ENCODE assay signal across 8 cellular contexts in the genomic region with DNA sequence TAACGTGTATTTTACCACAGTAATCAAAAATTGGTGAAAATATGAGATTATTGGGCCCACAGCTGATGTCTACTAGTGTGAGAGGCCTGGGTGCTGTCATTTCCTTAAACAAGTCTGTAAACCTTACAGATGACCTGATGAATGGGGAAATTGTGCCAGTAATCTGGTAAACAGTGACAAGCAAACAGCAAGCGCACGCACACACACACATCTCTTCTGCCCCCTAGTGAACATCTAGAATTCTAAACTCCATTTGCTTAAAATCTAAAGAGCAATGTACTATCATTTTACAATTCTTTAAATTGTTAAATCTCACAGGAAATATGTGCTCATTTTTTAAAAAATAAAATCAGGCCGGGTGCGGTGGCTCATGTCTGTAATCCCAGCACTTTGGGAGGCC. TPM values are rescaled to one million over a fixed set of nuclear protein-coding genes. Genes with fewer than 3 reads are reported as not detected.
DNase-seq lines count a peak whose midpoint lies in the region; ATAC-seq and TF ChIP-seq lines count a peak whose summit lies in the region.

No MANE protein-coding gene starts in this region.

- TF ChIP-seq CTCF in AG09309 (IDR thresholded peaks at IDR 0.05; ENCODE audit: control insufficient read depth, insufficient read depth, low read depth, low read length, missing control alignments) = peak; percentile 64
- peak; percentile 66 for TF ChIP-seq CTCF in GM12865 (IDR thresholded peaks at IDR 0.05; ENCODE audit: insufficient read depth, low read depth, low read length, missing control alignments)
- TF ChIP-seq CTCF in brain (conservative IDR thresholded peaks at IDR 0.05) = peak; percentile 47 to 67
- peak; percentile 29 to 44 (median 30) for TF ChIP-seq CTCF in uterus (IDR thresholded peaks at IDR 0.05)

- DNase-seq in AG09309 (ENCODE audit: low read depth) (peak; percentile 47), GM12865 (ENCODE audit: low read depth) (peak; percentile 77), NCI-H82 (lab: John Stamatoyannopoulos, UW) (peak; percentile 74), kidney tubule cell (ENCODE audit: low spot score) (peak; percentile 63), uterus (no peak)
- no peak for DNase-seq in stimulated activated CD4-positive, alpha-beta T cell treated with anti-CD3 and anti-CD28 coated beads, Interleukin-2, amount 100 ng/mL, for 24 hours

- no peaks in the 10 kb centered on the region for H3K9me3 ChIP-seq in uterus

- intact Hi-C loops in uterus (cut with DNase I; ENCODE audit: low total_unique reads) = no loop called here

- peak overlapping the region in 1 of 5 experiments; percentile 37 for H3K4me3 Mint-ChIP-seq in brain

- peaks cover 0 to 2% (median 0%) of the 10 kb centered on the region in 5 experiments for H3K9me3 Mint-ChIP-seq in brain

- H3K4me1 ChIP-seq in uterus = no peaks in the 10 kb centered on the region

- ATAC-seq in HG03354 (IDR thresholded peaks at IDR 0.05; ENCODE audit: poor library complexity, severe bottlenecking, unreplicated experiment) = no peak

- H3K27me3 Mint-ChIP-seq in brain = peaks cover 4% of the 10 kb centered on the region

- H3K4me1 Mint-ChIP-seq in brain = no peaks in the 10 kb centered on the region

- H3K36me3 Mint-ChIP-seq in brain = no peaks in the 10 kb centered on the region

- H3K27ac Mint-ChIP-seq in brain = peak overlapping the region in 1 of 5 experiments; percentile 48

- no peaks in the 10 kb centered on the region for H3K27me3 ChIP-seq in uterus

- no peaks in the 10 kb centered on the region for H3K36me3 ChIP-seq in uterus

- no peak for TF ChIP-seq POLR2A in uterus (IDR thresholded peaks at IDR 0.05)

- H3K4me3 ChIP-seq in AG09309 (ENCODE audit: control insufficient read depth, low read depth, low read length) (no peak overlapping the region), GM12865 (ENCODE audit: low read depth, low read length) (no peak overlapping the region), uterus (no peak overlapping the region)

- no peak overlapping the region for H3K27ac ChIP-seq in uterus

RNA-seq across cellular contexts. Expression of a gene that starts 7.5 kb away (rescaled TPM):
- polyA plus RNA-seq in brain (ENCODE audit: insufficient read depth, low read depth, low replicate concordance) = 44.2 TPM
- total RNA-seq in uterus = 10 to 100 TPM; 13.1 to 73.7 (median 26.2) TPM

Comparison
In these comparisons a context has a peak if more than half of its experiments do, and no peak if none do; other contexts are left out.
1. DNase-seq: peak in AG09309 (single experiment), GM12865 (single experiment), NCI-H82 (single experiment) and kidney tubule cell (single experiment); none in uterus (0 of 2) and stimulated activated CD4-positive, alpha-beta T cell treated with anti-CD3 and anti-CD28 coated beads, Interleukin-2, amount 100 ng/mL, for 24 hours (0 of 2).
2. Peak in every context shown above with its lines, with median percentiles within 50 percentile points of each other: CTCF ChIP-seq.